ENCODE assay signal across 1 cellular context in genomic region chr12:52126605-52127578, GRCh38.
TF ChIP-seq lines count a peak whose summit lies in the region.

No MANE protein-coding gene starts in this region.

TF ChIP-seq in K562, 482 proteins besides CTCF, POLR2A, EP300 and RAD21 (continued from another document):
- TF ChIP-seq ZNF740 (CRISPR knock-in tag; IDR thresholded peaks at IDR 0.05) (no peak), ZNF740 (tag; IDR thresholded peaks at IDR 0.05) (peak in 1 of 2 experiments; percentile 27; a peak in 1 of 4 replicates), ARID1B (IDR thresholded peaks at IDR 0.05) (peak; percentile 35), ETV5 (CRISPR knock-in tag; IDR thresholded peaks at IDR 0.05; ENCODE audit: low read depth) (0 out of 2 replicates have a peak, but pooled peaks have one; percentile 17), RAD51 (IDR thresholded peaks at IDR 0.05; ENCODE audit: borderline replicate concordance, low read depth) (no peak), TCF3 (CRISPR knock-in tag; IDR thresholded peaks at IDR 0.05) (peak; percentile 40; the same call in 1 of the 2 replicates), ATF2 (CRISPR knock-in tag; IDR thresholded peaks at IDR 0.05) (no peak), ZFP36 (IDR thresholded peaks at IDR 0.05; ENCODE audit: low read depth, low read length, partially characterized antibody) (peak; percentile 82), SMARCA5 (IDR thresholded peaks at IDR 0.05) (0 out of 2 replicates have a peak, but pooled peaks have one; percentile 35), BCOR (IDR thresholded peaks at IDR 0.05) (peak; percentile 70; the same call in 1 of the 2 replicates), RCOR1 (IDR thresholded peaks at IDR 0.05; ENCODE audit: borderline replicate concordance in 1 of 2, low read depth in 2 of 2, low read length in 2 of 2) (peak in 1 of 2 experiments; percentile 46; a peak in 1 of 4 replicates), RBM25 (IDR thresholded peaks at IDR 0.05; ENCODE audit: low read depth, low read length, severe bottlenecking) (peak; percentile 59)
